ENCODE assay signal across 22 cellular contexts in genomic region chr22:23075050-23075449, GRCh38. TPM values are rescaled to one million over a fixed set of nuclear protein-coding genes. Genes with fewer than 3 reads are reported as not detected.
A peak's percentile ranks its signal among the peaks of the same experiment; 100 is the strongest.
DNase-seq lines count a peak whose midpoint lies in the region; ATAC-seq and TF ChIP-seq lines count a peak whose summit lies in the region.
"Had no signal": no experiment of that assay in that cellular context is flagged by ENCODE, and none has a peak within 500 bp of the region (broad histone marks: within the 10 kb centered on the region; RNA-seq: fewer than 3 reads in every experiment).

No MANE protein-coding gene starts in this region.

- DNase-seq in Right ventricle myocardium inferior (ENCODE audit: missing footprints): peak; percentile 14
- no peak for DNase-seq in right atrium auricular region (ENCODE audit: low spot score)
- DNase-seq in left ventricle myocardium inferior: peak; percentile 3
- no peak for DNase-seq in natural killer cell
- DNase-seq in upper lobe of right lung: peak; percentile 55
- no peak for DNase-seq in thyroid gland
- DNase-seq in nucleus accumbens (lab: John Stamatoyannopoulos, UW): no peak
- DNase-seq: 8988T; DMS53; GF-D8; KG1; NCI-H1092 treated with DMSO at 0.1 percent for 48 hours; NCI-H1436 treated with DMSO at 0.1 percent for 48 hours; NCI-H2029; NCI-H2227 treated with DMSO at 0.1 percent for 48 hours; NCI-H510A; NCI-H748 treated with DMSO at 0.1 percent for 48 hours; NK-92 treated with Interleukin-12 subunit alpha and Interleukin-12 subunit beta, amount 100 ng/mL, for 24 hours had no signal

- no peak overlapping the region for H3K27ac Mint-ChIP-seq in natural killer cell

- no peaks in the 10 kb centered on the region for H3K9me3 Mint-ChIP-seq in natural killer cell

- H3K27me3 ChIP-seq in right atrium auricular region (no peaks in the 10 kb centered on the region), left ventricle myocardium inferior (ENCODE audit: low read depth) (no peaks in the 10 kb centered on the region), upper lobe of right lung (no peaks in the 10 kb centered on the region), thyroid gland (no peaks in the 10 kb centered on the region)

- 90 to 93% methylated on average over 2 to 3 of the region's 4 CpGs for WGBS in thyroid gland, 2 donors

- no peaks in the 10 kb centered on the region for H3K36me3 Mint-ChIP-seq in natural killer cell

- no peak for TF ChIP-seq POLR2A in thyroid gland (IDR thresholded peaks at IDR 0.05)

- H3K4me3 Mint-ChIP-seq in natural killer cell: peak overlapping the region; percentile 33

- no peaks in the 10 kb centered on the region for H3K9me3 ChIP-seq in right atrium auricular region
- no peaks in the 10 kb centered on the region for H3K9me3 ChIP-seq in left ventricle myocardium inferior (replicated peaks)
- H3K9me3 ChIP-seq in upper lobe of right lung: no peaks in the 10 kb centered on the region
- H3K9me3 ChIP-seq in thyroid gland: no peaks in the 10 kb centered on the region

- ATAC-seq in Right ventricle myocardium inferior: no peak
- ATAC-seq in natural killer cell: no peak
- ATAC-seq in upper lobe of right lung: no peak
- ATAC-seq in HG03432 (IDR thresholded peaks at IDR 0.05; ENCODE audit: unreplicated experiment): no peak
- ATAC-seq: Panc1 had no signal

- H3K36me3 ChIP-seq in right atrium auricular region (no peaks in the 10 kb centered on the region), left ventricle myocardium inferior (no peaks in the 10 kb centered on the region), upper lobe of right lung (no peaks in the 10 kb centered on the region), thyroid gland (no peaks in the 10 kb centered on the region)

- intact Hi-C loops in Right ventricle myocardium inferior (cut with DNase I) (no loop called here), left ventricle myocardium inferior (cut with micrococcal nuclease) (no loop called here), natural killer cell (cut with micrococcal nuclease) (no loop called here), upper lobe of right lung (cut with DNase I) (no loop called here), thyroid gland (cut with DNase I) (no loop called here)

- TF ChIP-seq CTCF in right atrium auricular region (IDR thresholded peaks at IDR 0.05) (no peak), left ventricle myocardium inferior (IDR thresholded peaks at IDR 0.05; ENCODE audit: borderline replicate concordance) (no peak), natural killer cell (IDR thresholded peaks at IDR 0.05) (no peak), upper lobe of right lung (IDR thresholded peaks at IDR 0.05) (no peak), thyroid gland (IDR thresholded peaks at IDR 0.05) (no peak)

- H3K4me1 Mint-ChIP-seq in natural killer cell: peaks cover 30 to 48% of the 10 kb centered on the region in 2 donors

- H3K4me3 ChIP-seq in right atrium auricular region (no peak overlapping the region), left ventricle myocardium inferior (no peak overlapping the region), upper lobe of right lung (no peak overlapping the region), thyroid gland (replicated peaks in 1 of 3) (no peak overlapping the region)

- peaks cover 0 to 10% of the 10 kb centered on the region in 2 donors for H3K27me3 Mint-ChIP-seq in natural killer cell (ENCODE audit: low read depth in 2 of 2)

- H3K4me1 ChIP-seq in right atrium auricular region (peaks cover 0 to 15% of the 10 kb centered on the region in 2 donors), left ventricle myocardium inferior (peaks cover 18% of the 10 kb centered on the region), upper lobe of right lung (no peaks in the 10 kb centered on the region), thyroid gland (peaks cover 3 to 8% of the 10 kb centered on the region in 2 donors)

- no peak overlapping the region for H3K27ac ChIP-seq in right atrium auricular region
- H3K27ac ChIP-seq in left ventricle myocardium inferior (replicated peaks): no peak overlapping the region
- no peak overlapping the region for H3K27ac ChIP-seq in upper lobe of right lung
- H3K27ac ChIP-seq in thyroid gland: no peak overlapping the region
- H3K27ac ChIP-seq: C4-2B, HL-60 had no signal

RNA-seq across cellular contexts. Expression of gene GNAZ, which starts 4.7 kb away (rescaled TPM):
- 3.1 TPM for total RNA-seq in Right ventricle myocardium inferior
- 1 to 10 TPM; 1.9 to 3.2 TPM for total RNA-seq in right atrium auricular region
- total RNA-seq in left ventricle myocardium inferior: 2.9 TPM
- total RNA-seq in natural killer cell: 1 to 10 TPM; 4.5 to 7.5 (median 5.6) TPM
- total RNA-seq in upper lobe of right lung: 3.0 TPM
- total RNA-seq in thyroid gland: 1 to 10 TPM; 4.2 to 8.2 (median 4.8) TPM

Comparison
In these comparisons a context has a peak if more than half of its experiments do, and no peak if none do; other contexts are left out.
1. DNase-seq: peak in Right ventricle myocardium inferior (single experiment), left ventricle myocardium inferior (single experiment) and upper lobe of right lung (single experiment); none in right atrium auricular region (single experiment), natural killer cell (single experiment), thyroid gland (0 of 2) and nucleus accumbens (0 of 56).